ENCODE assay signal across 14 cellular contexts in the genomic region with DNA sequence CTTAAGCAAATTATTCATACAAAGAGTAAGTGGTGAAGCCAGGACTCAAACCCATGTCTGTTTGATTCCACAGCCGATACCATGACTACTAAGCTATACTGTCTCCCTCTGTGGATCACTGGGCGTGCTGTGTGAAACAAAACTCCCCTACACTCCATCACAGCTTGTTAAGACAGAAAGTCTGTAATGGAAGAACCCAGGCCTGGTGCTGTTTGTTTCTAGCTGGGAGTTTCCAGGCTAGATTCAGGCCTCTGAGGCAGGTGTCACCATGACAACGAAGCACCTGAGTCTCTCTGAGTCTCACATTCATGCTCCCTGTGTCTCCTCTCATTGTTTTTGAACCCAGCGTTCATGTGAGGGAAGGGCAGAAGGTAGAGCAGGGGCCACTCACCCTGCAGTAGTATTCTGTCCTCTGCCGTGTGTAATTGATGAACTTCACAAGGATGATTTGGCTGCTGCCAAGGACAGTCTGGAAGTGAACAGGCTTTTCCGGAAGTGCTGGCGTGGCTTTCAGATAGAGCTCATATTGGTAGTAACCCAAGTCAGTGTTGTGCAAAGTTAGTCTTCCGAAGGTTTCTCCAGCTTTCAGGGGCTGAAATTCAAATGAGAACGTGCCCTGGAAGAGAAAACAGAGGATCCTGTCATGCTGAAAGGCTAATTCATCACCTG. TPM values are rescaled to one million over a fixed set of nuclear protein-coding genes. Genes with fewer than 3 reads are reported as not detected.
A peak's percentile ranks its signal among the peaks of the same experiment; 100 is the strongest.
DNase-seq lines count a peak whose midpoint lies in the region; ATAC-seq and TF ChIP-seq lines count a peak whose summit lies in the region.
"Had no signal": no experiment of that assay in that cellular context is flagged by ENCODE, and none has a peak within 500 bp of the region (broad histone marks: within the 10 kb centered on the region; RNA-seq: fewer than 3 reads in every experiment).

No MANE protein-coding gene starts in this region.

- DNase-seq in GM13976 (ENCODE audit: low spot score) (peak; percentile 47), RPMI8226 (peak; percentile 39), GM23248 (no peak)
- no peak for DNase-seq in T-helper 2 cell treated with Interferon-gamma antibody and Interleukin-4, amounts not matched to agents 5 μg/mL and 100 μg/mL, for 36 hours (ENCODE audit: low spot score)
- DNase-seq: CD4-positive, alpha-beta T cell; esophagus squamous epithelium; NCI-H187 had no signal

- H3K4me1 ChIP-seq in GM23248 (ENCODE audit: insufficient read depth) = peaks cover 20% of the 10 kb centered on the region
- H3K4me1 ChIP-seq: esophagus squamous epithelium, neural progenitor cell had no signal

- no peak overlapping the region for H3K4me3 Mint-ChIP-seq in T-helper 2 cell treated with Interferon-gamma antibody and Interleukin-4, amounts not matched to agents 5 μg/mL and 100 μg/mL, for 36 hours
- H3K4me3 Mint-ChIP-seq: CD4-positive, alpha-beta T cell; neural progenitor cell; WTC11 had no signal

- H3F3A ChIP-seq in GM23248 (ENCODE audit: insufficient read depth) = peaks cover 22% of the 10 kb centered on the region

- H3K4me2 ChIP-seq in GM23248 (ENCODE audit: unreplicated experiment) = no peak overlapping the region
- H3K4me2 ChIP-seq: neural progenitor cell had no signal

- peaks cover 2% of the 10 kb centered on the region for H3K27me3 Mint-ChIP-seq in T-helper 2 cell treated with Interferon-gamma antibody and Interleukin-4, amounts not matched to agents 5 μg/mL and 100 μg/mL, for 36 hours (ENCODE audit: low read depth)

- ATAC-seq in GM18873 (IDR thresholded peaks at IDR 0.05; ENCODE audit: low FRiP score, unreplicated experiment) = peak; percentile 53
- ATAC-seq in HG03280 (IDR thresholded peaks at IDR 0.05; ENCODE audit: unreplicated experiment) = peak; percentile 57
- ATAC-seq in GM18909 (IDR thresholded peaks at IDR 0.05; ENCODE audit: poor library complexity, unreplicated experiment) = no peak
- ATAC-seq: SK-N-SH treated with all-trans-retinoic acid at 6 μM for 48 hours, WTC11 had no signal

- H3K9me2 ChIP-seq in GM23248 (ENCODE audit: insufficient read depth) = no peaks in the 10 kb centered on the region

- no peaks in the 10 kb centered on the region for H3K36me3 ChIP-seq in GM23248 (ENCODE audit: low read depth)
- H3K36me3 ChIP-seq: esophagus squamous epithelium, neural progenitor cell had no signal

- no peaks in the 10 kb centered on the region for H3K79me2 ChIP-seq in GM23248 (ENCODE audit: insufficient read depth)

- H3K27ac Mint-ChIP-seq in T-helper 2 cell treated with Interferon-gamma antibody and Interleukin-4, amounts not matched to agents 5 μg/mL and 100 μg/mL, for 36 hours = no peak overlapping the region
- H3K27ac Mint-ChIP-seq: CD4-positive, alpha-beta T cell; neural progenitor cell; WTC11 had no signal

- H3K27me3 ChIP-seq in GM23248 (replicated peaks; ENCODE audit: insufficient read depth) = no peaks in the 10 kb centered on the region

- no peaks in the 10 kb centered on the region for H3K36me3 Mint-ChIP-seq in T-helper 2 cell treated with Interferon-gamma antibody and Interleukin-4, amounts not matched to agents 5 μg/mL and 100 μg/mL, for 36 hours (ENCODE audit: low read depth)
- H3K36me3 Mint-ChIP-seq: neural progenitor cell, WTC11 had no signal

- in situ Hi-C loops in GM13976 (cut with MboI; ENCODE audit: low sequenced_read_pairs, unreplicated experiment) (no loop called here), GM23248 (cut with MboI) (no loop called here)

- no peaks in the 10 kb centered on the region for H4K20me1 ChIP-seq in GM23248 (ENCODE audit: insufficient read depth)

- H3K4me1 Mint-ChIP-seq in T-helper 2 cell treated with Interferon-gamma antibody and Interleukin-4, amounts not matched to agents 5 μg/mL and 100 μg/mL, for 36 hours (ENCODE audit: low read depth) = peaks cover 1% of the 10 kb centered on the region
- H3K4me1 Mint-ChIP-seq: neural progenitor cell, WTC11 had no signal

- WGBS in GM23248 (ENCODE audit: low coverage in 1 of 2, low lambda C conversion rate in 2 of 2, missing lambda C conversion rate in 2 of 2), 2 experiments = 40 to 41% methylated on average over 9 of the region's 9 CpGs

- no peak for TF ChIP-seq CTCF in GM13976 (IDR thresholded peaks at IDR 0.05; ENCODE audit: borderline replicate concordance, control extremely low read depth, extremely low read depth, insufficient read depth, missing control alignments)

- H3K4me3 ChIP-seq in GM23248 = no peak overlapping the region
- H3K4me3 ChIP-seq: esophagus squamous epithelium, lung, neural progenitor cell had no signal

- no peak overlapping the region for H3K9ac ChIP-seq in GM23248
- H3K9ac ChIP-seq: neural progenitor cell had no signal

- H3K9me3 ChIP-seq in GM23248 (ENCODE audit: low read depth) = no peaks in the 10 kb centered on the region
- H3K9me3 ChIP-seq: esophagus squamous epithelium had no signal

- no peaks in the 10 kb centered on the region for H3K9me3 Mint-ChIP-seq in T-helper 2 cell treated with Interferon-gamma antibody and Interleukin-4, amounts not matched to agents 5 μg/mL and 100 μg/mL, for 36 hours
- H3K9me3 Mint-ChIP-seq: CD4-positive, alpha-beta T cell had no signal

- H2AFZ ChIP-seq in GM23248 = no peak overlapping the region
- H2AFZ ChIP-seq: neural progenitor cell had no signal

- no peak overlapping the region for H3K27ac ChIP-seq in GM23248
- H3K27ac ChIP-seq: esophagus squamous epithelium, neural progenitor cell had no signal

RNA-seq across cellular contexts. Expression of a gene that starts 8.6 kb away (rescaled TPM):
- 32.4 and 38.7 TPM in 2 replicates for total RNA-seq in GM23248 (2014; rRNA removed; shearing (Covaris generic))
- polyA plus RNA-seq in GM23248 (2016; fragmentation: Nextera tagmentation; extraction: Ambion mirVana) = 25.8 and 27.1 TPM in 2 replicates

Comparison
In these comparisons a context has a peak if more than half of its experiments do, and no peak if none do; other contexts are left out.
1. DNase-seq: peak in GM13976 (single experiment) and RPMI8226 (single experiment); none in GM23248 (single experiment) and T-helper 2 cell treated with Interferon-gamma antibody and Interleukin-4, amounts not matched to agents 5 μg/mL and 100 μg/mL, for 36 hours (single experiment).